2 cellular contexts compared by ENCODE assay signal in the genomic region with DNA sequence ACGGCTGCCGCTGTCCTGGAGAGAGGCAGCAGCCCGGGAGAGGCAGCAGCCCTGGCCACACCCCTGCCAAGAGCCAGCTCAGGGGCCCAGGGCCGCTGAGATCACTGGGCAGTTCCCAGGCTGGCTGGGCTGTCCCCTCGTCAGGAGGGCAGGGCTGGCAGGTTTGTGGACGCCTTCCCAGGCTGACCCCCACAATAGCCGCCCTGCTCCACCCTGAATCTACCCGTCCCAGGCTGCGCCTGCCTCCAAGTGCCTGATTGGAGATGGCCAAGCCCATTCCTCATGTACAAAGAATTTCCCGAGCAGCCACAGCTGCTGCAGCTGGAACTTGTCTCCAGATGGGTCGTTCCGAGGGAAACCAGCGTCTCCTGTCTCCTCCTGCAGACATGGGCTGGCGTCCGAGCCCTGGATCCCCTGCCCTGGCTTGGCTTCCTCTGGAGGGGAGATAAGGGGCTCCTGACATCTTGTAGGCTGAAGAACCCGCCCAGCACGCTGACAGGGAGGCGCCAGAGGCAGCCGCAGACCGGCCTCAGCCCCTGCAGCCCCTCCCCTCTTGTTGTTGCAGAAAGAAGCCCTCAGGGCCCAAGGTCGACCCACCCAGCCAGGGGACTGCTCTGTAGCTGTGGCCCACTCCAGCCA.
TF ChIP-seq lines count a peak whose summit lies in the region.

No MANE protein-coding gene starts in this region.

TF ChIP-seq in GM23338, 12 proteins besides CTCF, POLR2A, EP300 and RAD21 (continues in another document):
- TF ChIP-seq NANOG (IDR thresholded peaks at IDR 0.05; ENCODE audit: borderline replicate concordance): no peak
- TF ChIP-seq EZH2phosphoT487 (IDR thresholded peaks at IDR 0.05; ENCODE audit: unreplicated experiment): no peak
- no peak for TF ChIP-seq STAT1 (IDR thresholded peaks at IDR 0.05; ENCODE audit: unreplicated experiment)
- TF ChIP-seq JUNB (IDR thresholded peaks at IDR 0.05; ENCODE audit: unreplicated experiment): no peak
- TF ChIP-seq, protein P1, sequence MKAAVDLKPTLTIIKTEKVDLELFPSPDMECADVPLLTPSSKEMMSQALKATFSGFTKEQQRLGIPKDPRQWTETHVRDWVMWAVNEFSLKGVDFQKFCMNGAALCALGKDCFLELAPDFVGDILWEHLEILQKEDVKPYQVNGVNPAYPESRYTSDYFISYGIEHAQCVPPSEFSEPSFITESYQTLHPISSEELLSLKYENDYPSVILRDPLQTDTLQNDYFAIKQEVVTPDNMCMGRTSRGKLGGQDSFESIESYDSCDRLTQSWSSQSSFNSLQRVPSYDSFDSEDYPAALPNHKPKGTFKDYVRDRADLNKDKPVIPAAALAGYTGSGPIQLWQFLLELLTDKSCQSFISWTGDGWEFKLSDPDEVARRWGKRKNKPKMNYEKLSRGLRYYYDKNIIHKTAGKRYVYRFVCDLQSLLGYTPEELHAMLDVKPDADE (IDR thresholded peaks at IDR 0.05): no peak
- TF ChIP-seq, protein P2, sequence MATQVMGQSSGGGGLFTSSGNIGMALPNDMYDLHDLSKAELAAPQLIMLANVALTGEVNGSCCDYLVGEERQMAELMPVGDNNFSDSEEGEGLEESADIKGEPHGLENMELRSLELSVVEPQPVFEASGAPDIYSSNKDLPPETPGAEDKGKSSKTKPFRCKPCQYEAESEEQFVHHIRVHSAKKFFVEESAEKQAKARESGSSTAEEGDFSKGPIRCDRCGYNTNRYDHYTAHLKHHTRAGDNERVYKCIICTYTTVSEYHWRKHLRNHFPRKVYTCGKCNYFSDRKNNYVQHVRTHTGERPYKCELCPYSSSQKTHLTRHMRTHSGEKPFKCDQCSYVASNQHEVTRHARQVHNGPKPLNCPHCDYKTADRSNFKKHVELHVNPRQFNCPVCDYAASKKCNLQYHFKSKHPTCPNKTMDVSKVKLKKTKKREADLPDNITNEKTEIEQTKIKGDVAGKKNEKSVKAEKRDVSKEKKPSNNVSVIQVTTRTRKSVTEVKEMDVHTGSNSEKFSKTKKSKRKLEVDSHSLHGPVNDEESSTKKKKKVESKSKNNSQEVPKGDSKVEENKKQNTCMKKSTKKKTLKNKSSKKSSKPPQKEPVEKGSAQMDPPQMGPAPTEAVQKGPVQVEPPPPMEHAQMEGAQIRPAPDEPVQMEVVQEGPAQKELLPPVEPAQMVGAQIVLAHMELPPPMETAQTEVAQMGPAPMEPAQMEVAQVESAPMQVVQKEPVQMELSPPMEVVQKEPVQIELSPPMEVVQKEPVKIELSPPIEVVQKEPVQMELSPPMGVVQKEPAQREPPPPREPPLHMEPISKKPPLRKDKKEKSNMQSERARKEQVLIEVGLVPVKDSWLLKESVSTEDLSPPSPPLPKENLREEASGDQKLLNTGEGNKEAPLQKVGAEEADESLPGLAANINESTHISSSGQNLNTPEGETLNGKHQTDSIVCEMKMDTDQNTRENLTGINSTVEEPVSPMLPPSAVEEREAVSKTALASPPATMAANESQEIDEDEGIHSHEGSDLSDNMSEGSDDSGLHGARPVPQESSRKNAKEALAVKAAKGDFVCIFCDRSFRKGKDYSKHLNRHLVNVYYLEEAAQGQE (IDR thresholded peaks at IDR 0.05; ENCODE audit: unreplicated experiment): no peak
- TF ChIP-seq CREB1 (CRISPR knock-in tag; IDR thresholded peaks at IDR 0.05; ENCODE audit: low read depth): no peak
- TF ChIP-seq ZNF331 (CRISPR knock-in tag; IDR thresholded peaks at IDR 0.05; ENCODE audit: low read depth): no peak
- no peak for TF ChIP-seq EZH2 (IDR thresholded peaks at IDR 0.05; ENCODE audit: low read depth, unreplicated experiment)
- no peak for TF ChIP-seq ZNF114 (CRISPR knock-in tag; IDR thresholded peaks at IDR 0.05)

TF ChIP-seq in K562, 482 proteins besides CTCF, POLR2A, EP300 and RAD21 (continues in another document):
- TF ChIP-seq RB1 (IDR thresholded peaks at IDR 0.05; ENCODE audit: low read depth) (peak; percentile 27; the same call in 1 of the 2 replicates), RUNX1 (IDR thresholded peaks at IDR 0.05; ENCODE audit: low read depth) (no peak), ZNF384 (IDR thresholded peaks at IDR 0.05; ENCODE audit: low read depth, low read length) (no peak), ARID1B (IDR thresholded peaks at IDR 0.05) (peak; percentile 18; the same call in 1 of the 2 replicates), SPI1 (IDR thresholded peaks at IDR 0.05; ENCODE audit: borderline replicate concordance, low read depth, low read length) (peak; percentile 6; the same call in 1 of the 2 replicates), PHF8 (IDR thresholded peaks at IDR 0.05; ENCODE audit: borderline replicate concordance, low read length) (peak; percentile 41; the same call in 1 of the 2 replicates), ELF2 (CRISPR knock-in tag; IDR thresholded peaks at IDR 0.05) (no peak), L3MBTL2 (IDR thresholded peaks at IDR 0.05) (0 out of 2 replicates have a peak, but pooled peaks have one; percentile 26), ZNF764 (CRISPR knock-in tag; IDR thresholded peaks at IDR 0.05; ENCODE audit: low read depth) (no peak), DIDO1 (tag; IDR thresholded peaks at IDR 0.05; ENCODE audit: low read depth) (no peak), POLR3A (IDR thresholded peaks at IDR 0.05; ENCODE audit: borderline replicate concordance, extremely low read depth, insufficient read depth, insufficient read length) (no peak), POLR2G (IDR thresholded peaks at IDR 0.05; ENCODE audit: low read depth, low read length) (peak; percentile 47; the same call in 1 of the 2 replicates), DPF2 (IDR thresholded peaks at IDR 0.05) (peak; percentile 66), EZH2 (IDR thresholded peaks at IDR 0.05; ENCODE audit: borderline replicate concordance, low read depth, low read length) (no peak), SMAD4 (CRISPR knock-in tag; conservative IDR thresholded peaks at IDR 0.05) (0 out of 2 replicates have a peak, but pooled peaks have one; percentile 31), CXXC5 (CRISPR knock-in tag; IDR thresholded peaks at IDR 0.05) (peak; percentile 35; the same call in 1 of the 2 replicates), CREM (IDR thresholded peaks at IDR 0.05; ENCODE audit: low read depth) (0 out of 2 replicates have a peak, but pooled peaks have one; percentile 4), KDM5B (IDR thresholded peaks at IDR 0.05; ENCODE audit: insufficient replicate concordance, low read depth, low read length) (peak; percentile 88), ZNF24 (IDR thresholded peaks at IDR 0.05) (no peak), ZNF282 (CRISPR knock-in tag; IDR thresholded peaks at IDR 0.05) (no peak), RBFOX2 (IDR thresholded peaks at IDR 0.05; ENCODE audit: low read depth, low read length) (peak; percentile 40; the same call in 1 of the 2 replicates), MAFF (IDR thresholded peaks at IDR 0.05; ENCODE audit: low read length) (no peak), RBM39 (optimal IDR thresholded peaks at IDR 0.05; ENCODE audit: low read depth, low read length) (no peak), CBFA2T2 (conservative IDR thresholded peaks at IDR 0.05) (peak; percentile 32), NRF1 (conservative IDR thresholded peaks at IDR 0.05 in 1 of 2, IDR thresholded peaks at IDR 0.05 in 1 of 2) (peak; percentile 33 to 48; a peak in 2 of 4 replicates), ZNF263 (CRISPR knock-in tag; IDR thresholded peaks at IDR 0.05; ENCODE audit: borderline replicate concordance) (no peak), MTA1 (IDR thresholded peaks at IDR 0.05; ENCODE audit: borderline replicate concordance) (no peak)
- TF ChIP-seq, protein P3, sequence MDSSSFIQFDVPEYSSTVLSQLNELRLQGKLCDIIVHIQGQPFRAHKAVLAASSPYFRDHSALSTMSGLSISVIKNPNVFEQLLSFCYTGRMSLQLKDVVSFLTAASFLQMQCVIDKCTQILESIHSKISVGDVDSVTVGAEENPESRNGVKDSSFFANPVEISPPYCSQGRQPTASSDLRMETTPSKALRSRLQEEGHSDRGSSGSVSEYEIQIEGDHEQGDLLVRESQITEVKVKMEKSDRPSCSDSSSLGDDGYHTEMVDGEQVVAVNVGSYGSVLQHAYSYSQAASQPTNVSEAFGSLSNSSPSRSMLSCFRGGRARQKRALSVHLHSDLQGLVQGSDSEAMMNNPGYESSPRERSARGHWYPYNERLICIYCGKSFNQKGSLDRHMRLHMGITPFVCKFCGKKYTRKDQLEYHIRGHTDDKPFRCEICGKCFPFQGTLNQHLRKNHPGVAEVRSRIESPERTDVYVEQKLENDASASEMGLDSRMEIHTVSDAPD (CRISPR knock-in tag; IDR thresholded peaks at IDR 0.05): no peak
- TF ChIP-seq, protein P4, sequence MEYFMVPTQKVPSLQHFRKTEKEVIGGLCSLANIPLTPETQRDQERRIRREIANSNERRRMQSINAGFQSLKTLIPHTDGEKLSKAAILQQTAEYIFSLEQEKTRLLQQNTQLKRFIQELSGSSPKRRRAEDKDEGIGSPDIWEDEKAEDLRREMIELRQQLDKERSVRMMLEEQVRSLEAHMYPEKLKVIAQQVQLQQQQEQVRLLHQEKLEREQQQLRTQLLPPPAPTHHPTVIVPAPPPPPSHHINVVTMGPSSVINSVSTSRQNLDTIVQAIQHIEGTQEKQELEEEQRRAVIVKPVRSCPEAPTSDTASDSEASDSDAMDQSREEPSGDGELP (CRISPR knock-in tag; IDR thresholded peaks at IDR 0.05; ENCODE audit: borderline replicate concordance): peak; percentile 44; the same call in 1 of the 2 replicates
- TF ChIP-seq, protein P5, sequence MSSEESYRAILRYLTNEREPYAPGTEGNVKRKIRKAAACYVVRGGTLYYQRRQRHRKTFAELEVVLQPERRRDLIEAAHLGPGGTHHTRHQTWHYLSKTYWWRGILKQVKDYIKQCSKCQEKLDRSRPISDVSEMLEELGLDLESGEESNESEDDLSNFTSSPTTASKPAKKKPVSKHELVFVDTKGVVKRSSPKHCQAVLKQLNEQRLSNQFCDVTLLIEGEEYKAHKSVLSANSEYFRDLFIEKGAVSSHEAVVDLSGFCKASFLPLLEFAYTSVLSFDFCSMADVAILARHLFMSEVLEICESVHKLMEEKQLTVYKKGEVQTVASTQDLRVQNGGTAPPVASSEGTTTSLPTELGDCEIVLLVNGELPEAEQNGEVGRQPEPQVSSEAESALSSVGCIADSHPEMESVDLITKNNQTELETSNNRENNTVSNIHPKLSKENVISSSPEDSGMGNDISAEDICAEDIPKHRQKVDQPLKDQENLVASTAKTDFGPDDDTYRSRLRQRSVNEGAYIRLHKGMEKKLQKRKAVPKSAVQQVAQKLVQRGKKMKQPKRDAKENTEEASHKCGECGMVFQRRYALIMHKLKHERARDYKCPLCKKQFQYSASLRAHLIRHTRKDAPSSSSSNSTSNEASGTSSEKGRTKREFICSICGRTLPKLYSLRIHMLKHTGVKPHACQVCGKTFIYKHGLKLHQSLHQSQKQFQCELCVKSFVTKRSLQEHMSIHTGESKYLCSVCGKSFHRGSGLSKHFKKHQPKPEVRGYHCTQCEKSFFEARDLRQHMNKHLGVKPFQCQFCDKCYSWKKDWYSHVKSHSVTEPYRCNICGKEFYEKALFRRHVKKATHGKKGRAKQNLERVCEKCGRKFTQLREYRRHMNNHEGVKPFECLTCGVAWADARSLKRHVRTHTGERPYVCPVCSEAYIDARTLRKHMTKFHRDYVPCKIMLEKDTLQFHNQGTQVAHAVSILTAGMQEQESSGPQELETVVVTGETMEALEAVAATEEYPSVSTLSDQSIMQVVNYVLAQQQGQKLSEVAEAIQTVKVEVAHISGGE (CRISPR knock-in tag; IDR thresholded peaks at IDR 0.05): no peak
- TF ChIP-seq, protein P6, sequence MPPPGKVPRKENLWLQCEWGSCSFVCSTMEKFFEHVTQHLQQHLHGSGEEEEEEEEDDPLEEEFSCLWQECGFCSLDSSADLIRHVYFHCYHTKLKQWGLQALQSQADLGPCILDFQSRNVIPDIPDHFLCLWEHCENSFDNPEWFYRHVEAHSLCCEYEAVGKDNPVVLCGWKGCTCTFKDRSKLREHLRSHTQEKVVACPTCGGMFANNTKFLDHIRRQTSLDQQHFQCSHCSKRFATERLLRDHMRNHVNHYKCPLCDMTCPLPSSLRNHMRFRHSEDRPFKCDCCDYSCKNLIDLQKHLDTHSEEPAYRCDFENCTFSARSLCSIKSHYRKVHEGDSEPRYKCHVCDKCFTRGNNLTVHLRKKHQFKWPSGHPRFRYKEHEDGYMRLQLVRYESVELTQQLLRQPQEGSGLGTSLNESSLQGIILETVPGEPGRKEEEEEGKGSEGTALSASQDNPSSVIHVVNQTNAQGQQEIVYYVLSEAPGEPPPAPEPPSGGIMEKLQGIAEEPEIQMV (tag; conservative IDR thresholded peaks at IDR 0.05; ENCODE audit: low read depth): no peak
- TF ChIP-seq, protein P7, sequence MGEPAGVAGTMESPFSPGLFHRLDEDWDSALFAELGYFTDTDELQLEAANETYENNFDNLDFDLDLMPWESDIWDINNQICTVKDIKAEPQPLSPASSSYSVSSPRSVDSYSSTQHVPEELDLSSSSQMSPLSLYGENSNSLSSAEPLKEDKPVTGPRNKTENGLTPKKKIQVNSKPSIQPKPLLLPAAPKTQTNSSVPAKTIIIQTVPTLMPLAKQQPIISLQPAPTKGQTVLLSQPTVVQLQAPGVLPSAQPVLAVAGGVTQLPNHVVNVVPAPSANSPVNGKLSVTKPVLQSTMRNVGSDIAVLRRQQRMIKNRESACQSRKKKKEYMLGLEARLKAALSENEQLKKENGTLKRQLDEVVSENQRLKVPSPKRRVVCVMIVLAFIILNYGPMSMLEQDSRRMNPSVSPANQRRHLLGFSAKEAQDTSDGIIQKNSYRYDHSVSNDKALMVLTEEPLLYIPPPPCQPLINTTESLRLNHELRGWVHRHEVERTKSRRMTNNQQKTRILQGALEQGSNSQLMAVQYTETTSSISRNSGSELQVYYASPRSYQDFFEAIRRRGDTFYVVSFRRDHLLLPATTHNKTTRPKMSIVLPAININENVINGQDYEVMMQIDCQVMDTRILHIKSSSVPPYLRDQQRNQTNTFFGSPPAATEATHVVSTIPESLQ (CRISPR knock-in tag; IDR thresholded peaks at IDR 0.05): no peak
- TF ChIP-seq, protein P8, sequence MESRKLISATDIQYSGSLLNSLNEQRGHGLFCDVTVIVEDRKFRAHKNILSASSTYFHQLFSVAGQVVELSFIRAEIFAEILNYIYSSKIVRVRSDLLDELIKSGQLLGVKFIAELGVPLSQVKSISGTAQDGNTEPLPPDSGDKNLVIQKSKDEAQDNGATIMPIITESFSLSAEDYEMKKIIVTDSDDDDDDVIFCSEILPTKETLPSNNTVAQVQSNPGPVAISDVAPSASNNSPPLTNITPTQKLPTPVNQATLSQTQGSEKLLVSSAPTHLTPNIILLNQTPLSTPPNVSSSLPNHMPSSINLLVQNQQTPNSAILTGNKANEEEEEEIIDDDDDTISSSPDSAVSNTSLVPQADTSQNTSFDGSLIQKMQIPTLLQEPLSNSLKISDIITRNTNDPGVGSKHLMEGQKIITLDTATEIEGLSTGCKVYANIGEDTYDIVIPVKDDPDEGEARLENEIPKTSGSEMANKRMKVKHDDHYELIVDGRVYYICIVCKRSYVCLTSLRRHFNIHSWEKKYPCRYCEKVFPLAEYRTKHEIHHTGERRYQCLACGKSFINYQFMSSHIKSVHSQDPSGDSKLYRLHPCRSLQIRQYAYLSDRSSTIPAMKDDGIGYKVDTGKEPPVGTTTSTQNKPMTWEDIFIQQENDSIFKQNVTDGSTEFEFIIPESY (CRISPR knock-in tag; IDR thresholded peaks at IDR 0.05): no peak
